ENCODE assay signal across 8 cellular contexts in genomic region chr22:37244114-37244921, GRCh38. TPM values are rescaled to one million over a fixed set of nuclear protein-coding genes. Genes with fewer than 3 reads are reported as not detected.
A peak's percentile ranks its signal among the peaks of the same experiment; 100 is the strongest.
DNase-seq lines count a peak whose midpoint lies in the region; ATAC-seq lines count a peak whose summit lies in the region.

RAC2 (minus strand) TSS chr22:37244269; CDS start chr22:37244148, 121 bp downstream.

- peak within 1 kb of the TSS; percentile 93 to 96 for H3K4me3 Mint-ChIP-seq in stimulated activated naive B cell treated with anti-CD40 and anti-IgM and Interleukin-4, amounts not matched to agents 10 μg/mL and 1 μg/mL and 100 μg/mL, for 72 hours

- H3K27me3 Mint-ChIP-seq in stimulated activated naive B cell treated with anti-CD40 and anti-IgM and Interleukin-4, amounts not matched to agents 10 μg/mL and 1 μg/mL and 100 μg/mL, for 72 hours = no peaks in the 10 kb centered on the region

- ATAC-seq in GM21619 (IDR thresholded peaks at IDR 0.05; ENCODE audit: unreplicated experiment) = peak; percentile 34
- peak; percentile 63 to 66 for ATAC-seq in stimulated activated naive B cell treated with anti-CD40 and anti-IgM and Interleukin-4, amounts not matched to agents 10 μg/mL and 1 μg/mL and 100 μg/mL, for 72 hours (replicated peaks)

- H3K4me1 Mint-ChIP-seq in stimulated activated naive B cell treated with anti-CD40 and anti-IgM and Interleukin-4, amounts not matched to agents 10 μg/mL and 1 μg/mL and 100 μg/mL, for 72 hours = peaks cover 45 to 72% of the 10 kb centered on the region in 2 donors

- DNase-seq in DMS79 (lab: John Stamatoyannopoulos, UW) (peak; percentile 63), NAMALWA (ENCODE audit: low spot score) (peak; percentile 94), mucosa of gallbladder (ENCODE audit: low spot score) (peak; percentile 72), NCI-H2029 (lab: John Stamatoyannopoulos, UW) (no peak)
- DNase-seq in activated CD4-positive, alpha-beta T cell treated with anti-CD3 and anti-CD28 coated beads, Interleukin-2, amount 50 U/mL, for 24 hours (ENCODE audit: low read depth in 1 of 2, low spot score in 1 of 2) = peak; percentile 73 to 86
- peak; percentile 79 for DNase-seq in effector CD4-positive, alpha-beta T cell
- peak; percentile 83 for DNase-seq in stimulated activated naive B cell treated with anti-CD40 and anti-IgM and Interleukin-4, amounts not matched to agents 10 μg/mL and 1 μg/mL and 100 μg/mL, for 72 hours

- no peaks in the 10 kb centered on the region for H3K9me3 Mint-ChIP-seq in stimulated activated naive B cell treated with anti-CD40 and anti-IgM and Interleukin-4, amounts not matched to agents 10 μg/mL and 1 μg/mL and 100 μg/mL, for 72 hours

- H3K36me3 Mint-ChIP-seq in stimulated activated naive B cell treated with anti-CD40 and anti-IgM and Interleukin-4, amounts not matched to agents 10 μg/mL and 1 μg/mL and 100 μg/mL, for 72 hours = peaks cover 31 to 40% of the 10 kb centered on the region in 2 donors

- peak within 1 kb of the TSS; percentile 95 for H3K27ac Mint-ChIP-seq in stimulated activated naive B cell treated with anti-CD40 and anti-IgM and Interleukin-4, amounts not matched to agents 10 μg/mL and 1 μg/mL and 100 μg/mL, for 72 hours

RNA-seq across cellular contexts. Expression of gene RAC2, which starts in this region (rescaled TPM):
- 46.4 TPM for total RNA-seq in mucosa of gallbladder
